Comparison of ENCODE assay signal across 14 cellular contexts in the genomic region with DNA sequence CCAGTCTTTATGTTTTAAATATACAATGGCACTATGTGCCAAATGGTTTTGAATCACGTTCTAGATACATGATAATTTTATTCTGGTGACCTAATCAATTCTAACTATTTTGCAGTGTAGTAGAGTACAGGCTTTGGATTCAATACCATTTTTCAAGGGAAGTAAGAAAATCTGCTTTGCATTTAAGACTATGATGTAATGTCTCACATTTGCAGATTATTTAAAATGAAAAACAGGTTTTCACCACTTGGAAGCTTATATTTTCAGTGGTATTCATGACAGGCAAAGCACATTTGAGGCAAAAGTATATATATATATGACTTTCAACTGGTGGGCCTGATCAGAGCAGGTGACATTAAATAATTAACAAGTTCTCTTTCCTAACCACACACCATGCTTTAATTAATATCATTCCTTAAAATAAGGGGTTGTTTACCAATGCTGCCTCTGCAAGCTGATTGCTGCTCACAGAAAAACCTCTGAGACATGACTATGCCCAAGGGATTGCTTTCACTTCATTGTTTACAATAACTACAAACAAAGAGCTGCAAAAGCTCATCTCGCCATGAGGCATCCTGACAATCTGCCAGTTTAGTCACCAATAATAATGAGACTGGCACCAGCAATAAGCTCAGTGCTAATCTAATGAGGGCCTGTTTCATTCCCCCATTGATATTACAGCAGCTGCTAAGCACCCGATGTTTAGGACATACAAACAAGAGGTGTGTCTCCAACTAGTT.
A peak's percentile ranks its signal among the peaks of the same experiment; 100 is the strongest.
DNase-seq lines count a peak whose midpoint lies in the region; TF ChIP-seq lines count a peak whose summit lies in the region.
"Had no signal": no experiment of that assay in that cellular context is flagged by ENCODE, and none has a peak within 500 bp of the region (broad histone marks: within the 10 kb centered on the region; RNA-seq: fewer than 3 reads in every experiment).

No MANE protein-coding gene starts in this region.

- no peak overlapping the region for H3K4me2 ChIP-seq in OCI-LY1 (ENCODE audit: low read length)

- H4K20me1 ChIP-seq in OCI-LY1 (ENCODE audit: insufficient read depth, low read length): no peaks in the 10 kb centered on the region

- H3K4me3 ChIP-seq in OCI-LY1 (ENCODE audit: low read depth, low read length, poor library complexity, severe bottlenecking): no peak overlapping the region
- H3K4me3 ChIP-seq in uterus: no peak overlapping the region
- H3K4me3 ChIP-seq: ascending aorta, esophagus muscularis mucosa had no signal

- H3F3A ChIP-seq in OCI-LY1 (ENCODE audit: insufficient read depth, low read length): no peaks in the 10 kb centered on the region

- H3K9me2 ChIP-seq in OCI-LY1 (ENCODE audit: low read depth, low read length): no peaks in the 10 kb centered on the region

- TF ChIP-seq CTCF in OCI-LY1 (IDR thresholded peaks at IDR 0.05; ENCODE audit: low read length) (no peak), uterus (IDR thresholded peaks at IDR 0.05) (no peak)

- H3K4me1 ChIP-seq in OCI-LY1 (ENCODE audit: insufficient read depth, low read length, severe bottlenecking) (no peaks in the 10 kb centered on the region), uterus (no peaks in the 10 kb centered on the region)
- H3K4me1 ChIP-seq: ascending aorta, esophagus muscularis mucosa had no signal

- intact Hi-C loops in uterus (cut with DNase I; ENCODE audit: low total_unique reads): no loop called here

- TF ChIP-seq POLR2A in uterus (IDR thresholded peaks at IDR 0.05): no peak

- H3K9me3 ChIP-seq in OCI-LY1 (ENCODE audit: low read length) (no peaks in the 10 kb centered on the region), uterus (no peaks in the 10 kb centered on the region)
- H3K9me3 ChIP-seq: ascending aorta, esophagus muscularis mucosa had no signal

- H3K27me3 ChIP-seq in OCI-LY1 (ENCODE audit: insufficient read depth, low read length): no peaks in the 10 kb centered on the region
- H3K27me3 ChIP-seq in uterus: no peaks in the 10 kb centered on the region
- H3K27me3 ChIP-seq: ascending aorta, esophagus muscularis mucosa had no signal

- H3K27ac ChIP-seq in OCI-LY1 (ENCODE audit: low read depth, low read length, poor library complexity, severe bottlenecking) (no peak overlapping the region), uterus (no peak overlapping the region)
- H3K27ac ChIP-seq: ascending aorta, C4-2B, esophagus muscularis mucosa had no signal

- H2AFZ ChIP-seq in OCI-LY1 (ENCODE audit: low read length): 0 out of 2 replicates have a peak overlapping the region, but pooled peaks have one; percentile 19

- peak; percentile 76 for DNase-seq in DMS 273 (lab: John Stamatoyannopoulos, UW; ENCODE audit: unreplicated experiment)
- peak; percentile 77 for DNase-seq in NCI-H1436 treated with DMSO at 0.1 percent for 48 hours (lab: John Stamatoyannopoulos, UW)
- peak; percentile 20 for DNase-seq in foreskin melanocyte
- DNase-seq in MV-4-11 (lab: John Stamatoyannopoulos, UW): no peak
- no peak for DNase-seq in stimulated activated CD4-positive, alpha-beta T cell treated with anti-CD3 and anti-CD28 coated beads, Interleukin-12 subunit alpha, Interleukin-12 subunit beta, amount 100 ng/mL, for 4 hours
- DNase-seq in cerebellar nuclear complex (lab: John Stamatoyannopoulos, UW): no peak
- DNase-seq in uterus: no peak
- DNase-seq: NK-92 treated with Interleukin-12 subunit alpha and Interleukin-12 subunit beta, amount 100 ng/mL, for 24 hours; stimulated activated CD4-positive, alpha-beta T cell treated with anti-CD3 and anti-CD28 coated beads, Interleukin-15, amount 100 ng/mL, for 24 hours; T-helper 17 cell had no signal

- H3K79me2 ChIP-seq in OCI-LY1 (ENCODE audit: insufficient read depth, low read length): no peaks in the 10 kb centered on the region

- no peaks in the 10 kb centered on the region for H3K36me3 ChIP-seq in OCI-LY1 (ENCODE audit: insufficient read depth, low read length)
- H3K36me3 ChIP-seq in uterus: no peaks in the 10 kb centered on the region
- H3K36me3 ChIP-seq: ascending aorta, esophagus muscularis mucosa had no signal

- no peak overlapping the region for H3K9ac ChIP-seq in OCI-LY1 (ENCODE audit: low read length)

Comparison
In these comparisons a context has a peak if more than half of its experiments do, and no peak if none do; other contexts are left out.
1. DNase-seq: peak in DMS 273 (single experiment), NCI-H1436 treated with DMSO at 0.1 percent for 48 hours (single experiment) and foreskin melanocyte (single experiment); none in MV-4-11 (single experiment), stimulated activated CD4-positive, alpha-beta T cell treated with anti-CD3 and anti-CD28 coated beads, Interleukin-12 subunit alpha, Interleukin-12 subunit beta, amount 100 ng/mL, for 4 hours (single experiment), cerebellar nuclear complex (0 of 2) and uterus (0 of 2).